8 cellular contexts compared by ENCODE assay signal in genomic region chr7:28296571-28297483, GRCh38.
DNase-seq lines count a peak whose midpoint lies in the region; ATAC-seq and TF ChIP-seq lines count a peak whose summit lies in the region.

No MANE protein-coding gene starts in this region.

- TF ChIP-seq POLR2A in uterus (IDR thresholded peaks at IDR 0.05) = no peak

- H3K27me3 Mint-ChIP-seq in CD4-positive, alpha-beta T cell = peaks cover 25% of the 10 kb centered on the region
- H3K27me3 Mint-ChIP-seq in T-cell = peaks cover 3 to 8% of the 10 kb centered on the region in 2 donors
- H3K27me3 Mint-ChIP-seq in naive thymus-derived CD8-positive, alpha-beta T cell = peaks cover 5 to 16% (median 9%) of the 10 kb centered on the region in 5 donors

- no peak overlapping the region for H3K27ac Mint-ChIP-seq in CD4-positive, alpha-beta T cell
- no peak overlapping the region for H3K27ac Mint-ChIP-seq in T-cell
- H3K27ac Mint-ChIP-seq in naive thymus-derived CD8-positive, alpha-beta T cell = no peak overlapping the region

- peak; percentile 13 to 67 (median 32) for DNase-seq in CD4-positive, alpha-beta T cell
- no peak for DNase-seq in HFF-Myc (ENCODE audit: extremely low read depth, low read depth)
- DNase-seq in T-cell = peak in 28 of 34 experiments; percentile 10 to 60 (median 38)
- DNase-seq in cerebellar cortex (ENCODE audit: low spot score) = peak; percentile 9
- DNase-seq in naive thymus-derived CD8-positive, alpha-beta T cell = peak in 9 of 10 donors; percentile 6 to 53 (median 38)
- no peak for DNase-seq in uterus

- H3K36me3 ChIP-seq in uterus = no peaks in the 10 kb centered on the region

- H3K27me3 ChIP-seq in CD4-positive, alpha-beta T cell (ENCODE audit: control insufficient read depth, insufficient read depth, low read length) = peaks cover 4% of the 10 kb centered on the region
- no peaks in the 10 kb centered on the region for H3K27me3 ChIP-seq in uterus

- CTCF ChIA-PET in CD4-positive, alpha-beta T cell (lab: Charles Lee) = no interaction called here
- CTCF ChIA-PET in T-cell (lab: Charles Lee) = interaction anchor here (0.6 to 1.3 kb wide), 5 partner anchors 9 to 626 kb away, joined by 3 to 4 read pairs (median 4); no protein-coding TSS in a partner anchor

- ATAC-seq in CD4-positive, alpha-beta T cell (ENCODE audit: poor library complexity) = no peak
- ATAC-seq in T-cell (replicated peaks in 1 of 4) (no peak), HG03108 (IDR thresholded peaks at IDR 0.05; ENCODE audit: unreplicated experiment) (no peak), HG02763 (IDR thresholded peaks at IDR 0.05; ENCODE audit: unreplicated experiment) (no peak)
- peak; percentile 39 to 56 for ATAC-seq in naive thymus-derived CD8-positive, alpha-beta T cell

- POLR2A ChIA-PET in CD4-positive, alpha-beta T cell (lab: Charles Lee) = interaction anchor here (0.7 to 1.0 kb wide), 2 partner anchors 33 to 365 kb away, joined by 3 read pairs; no protein-coding TSS in a partner anchor
- POLR2A ChIA-PET in T-cell (lab: Charles Lee) = no interaction called here
- POLR2A ChIA-PET in naive thymus-derived CD8-positive, alpha-beta T cell (lab: Charles Lee) = no interaction called here

- no peaks in the 10 kb centered on the region for H3K4me1 ChIP-seq in uterus

- no peak overlapping the region for H3K27ac ChIP-seq in CD4-positive, alpha-beta T cell (ENCODE audit: low read depth, low read length)
- no peak overlapping the region for H3K27ac ChIP-seq in uterus

- H3K4me1 Mint-ChIP-seq in CD4-positive, alpha-beta T cell (ENCODE audit: low read depth) = no peaks in the 10 kb centered on the region
- H3K4me1 Mint-ChIP-seq in T-cell = peaks cover 0 to 5% (median 0%) of the 10 kb centered on the region in 3 donors
- peaks cover 0 to 14% (median 0%) of the 10 kb centered on the region in 4 donors for H3K4me1 Mint-ChIP-seq in naive thymus-derived CD8-positive, alpha-beta T cell

- no peaks in the 10 kb centered on the region for H3K9me3 Mint-ChIP-seq in CD4-positive, alpha-beta T cell
- no peaks in the 10 kb centered on the region for H3K9me3 Mint-ChIP-seq in T-cell
- H3K9me3 Mint-ChIP-seq in naive thymus-derived CD8-positive, alpha-beta T cell = no peaks in the 10 kb centered on the region

- H3K36me3 Mint-ChIP-seq in CD4-positive, alpha-beta T cell (ENCODE audit: low read depth) = no peaks in the 10 kb centered on the region
- no peaks in the 10 kb centered on the region for H3K36me3 Mint-ChIP-seq in T-cell
- no peaks in the 10 kb centered on the region for H3K36me3 Mint-ChIP-seq in naive thymus-derived CD8-positive, alpha-beta T cell

- peak; percentile 67 for TF ChIP-seq CTCF in CD4-positive, alpha-beta T cell (IDR thresholded peaks at IDR 0.05)
- TF ChIP-seq CTCF in HFF-Myc (IDR thresholded peaks at IDR 0.05; ENCODE audit: low read depth, low read length, missing control alignments) (peak; percentile 85), uterus (IDR thresholded peaks at IDR 0.05) (peak in 1 of 4 experiments; percentile 24)

- no peaks in the 10 kb centered on the region for H3K9me3 ChIP-seq in CD4-positive, alpha-beta T cell (ENCODE audit: control insufficient read depth, low read length)
- no peaks in the 10 kb centered on the region for H3K9me3 ChIP-seq in uterus

- intact Hi-C loops in CD4-positive, alpha-beta T cell (cut with DNase I, micrococcal nuclease) = loop anchor here in 1 of 2 experiments (5.0 kb wide), 1 partner anchor 330 kb away; no protein-coding TSS in a partner anchor
- intact Hi-C loops in uterus (cut with DNase I; ENCODE audit: low total_unique reads) = no loop called here

- H3K4me3 ChIP-seq in HFF-Myc (replicated peaks; ENCODE audit: low read depth, low read length) = no peak overlapping the region
- H3K4me3 ChIP-seq in uterus = no peak overlapping the region

- no peak overlapping the region for H3K4me3 Mint-ChIP-seq in CD4-positive, alpha-beta T cell
- no peak overlapping the region for H3K4me3 Mint-ChIP-seq in T-cell
- H3K4me3 Mint-ChIP-seq in naive thymus-derived CD8-positive, alpha-beta T cell = no peak overlapping the region

Comparison
In these comparisons a context has a peak if more than half of its experiments do, and no peak if none do; other contexts are left out.
1. ATAC-seq: peak in naive thymus-derived CD8-positive, alpha-beta T cell (2 of 2); none in CD4-positive, alpha-beta T cell (single experiment), T-cell (0 of 4), HG03108 (single experiment) and HG02763 (single experiment).
2. DNase-seq: peak in CD4-positive, alpha-beta T cell (10 of 10), T-cell (28 of 34), cerebellar cortex (single experiment) and naive thymus-derived CD8-positive, alpha-beta T cell (9 of 10); none in HFF-Myc (single experiment) and uterus (0 of 2).